22 cellular contexts compared by ENCODE assay signal in genomic region chr6:166580076-166581050, GRCh38. TPM values are rescaled to one million over a fixed set of nuclear protein-coding genes. Genes with fewer than 3 reads are reported as not detected.
DNase-seq lines count a peak whose midpoint lies in the region; ATAC-seq, FAIRE-seq and TF ChIP-seq lines count a peak whose summit lies in the region.
"Had no signal": no experiment of that assay in that cellular context is flagged by ENCODE, and none has a peak within 500 bp of the region (broad histone marks: within the 10 kb centered on the region; RNA-seq: fewer than 3 reads in every experiment).

No MANE protein-coding gene starts in this region.

- H2BK120ac ChIP-seq in mesendoderm (ENCODE audit: low read depth, low read length): no peak overlapping the region

- H3K4me3 Mint-ChIP-seq in Caco-2 (ENCODE audit: unreplicated experiment): no peak overlapping the region
- H3K4me3 Mint-ChIP-seq: CD8-positive, alpha-beta T cell had no signal

- H2BK5ac ChIP-seq in mesendoderm (ENCODE audit: low read length): no peak overlapping the region

- H3K9me3 ChIP-seq in right atrium auricular region (no peaks in the 10 kb centered on the region), Caco-2 (no peaks in the 10 kb centered on the region; the same call in 1 of the 2 replicates)
- H3K9me3 ChIP-seq: Peyer's patch, SK-N-SH had no signal

- H3K27me3 Mint-ChIP-seq in Caco-2 (ENCODE audit: insufficient read depth, unreplicated experiment): no peaks in the 10 kb centered on the region

- no peak for ATAC-seq in Right ventricle myocardium inferior
- ATAC-seq in HG02970 (IDR thresholded peaks at IDR 0.05; ENCODE audit: low FRiP score, unreplicated experiment): no peak
- ATAC-seq: CD8-positive, alpha-beta T cell had no signal

- H3K4me1 ChIP-seq in right atrium auricular region (peaks cover 0 to 12% of the 10 kb centered on the region in 2 donors), mesendoderm (ENCODE audit: control insufficient read depth, low read depth, low read length) (no peaks in the 10 kb centered on the region), Caco-2 (no peaks in the 10 kb centered on the region)
- H3K4me1 ChIP-seq: Peyer's patch had no signal

- no peaks in the 10 kb centered on the region for H3K79me2 ChIP-seq in mesendoderm (ENCODE audit: control insufficient read depth, insufficient read depth, low read length)

- H2BK15ac ChIP-seq in mesendoderm (replicated peaks; ENCODE audit: low read depth): no peak overlapping the region

- no peaks in the 10 kb centered on the region for H3K79me1 ChIP-seq in mesendoderm (ENCODE audit: low read length)

- H4K5ac ChIP-seq in mesendoderm (ENCODE audit: low read length): no peak overlapping the region

- peaks cover 10% of the 10 kb centered on the region for H3K9me3 Mint-ChIP-seq in Caco-2 (ENCODE audit: unreplicated experiment)

- H3K27ac ChIP-seq in right atrium auricular region: no peak overlapping the region
- no peak overlapping the region for H3K27ac ChIP-seq in mesendoderm (ENCODE audit: low read depth, low read length)
- H3K27ac ChIP-seq: BLaER1, Peyer's patch had no signal

- H3K56ac ChIP-seq in mesendoderm (ENCODE audit: low read length): no peak overlapping the region

- DNase-seq in Right ventricle myocardium inferior (ENCODE audit: missing footprints) (peak; percentile 50), right atrium auricular region (ENCODE audit: low spot score) (no peak), astrocyte of the spinal cord (ENCODE audit: low read depth, low spot score) (peak; percentile 46), mesendoderm (no peak), D721Med (ENCODE audit: insufficient read length, low spot score) (no peak), Caco-2 (no peak), H4 (ENCODE audit: low spot score) (no peak)
- DNase-seq: DMS79, HCEC 1CT, MM.1S, NCI-H1092, NCI-H1436 treated with DMSO at 0.1 percent for 48 hours, NCI-H2029 treated with DMSO at 0.1 percent for 48 hours, NCI-H2171, NCI-H446, NCI-H69, Peyer's patch, Right ventricle myocardium superior, SK-N-SH had no signal

- H3K27me3 ChIP-seq in right atrium auricular region: no peaks in the 10 kb centered on the region
- no peaks in the 10 kb centered on the region for H3K27me3 ChIP-seq in mesendoderm (ENCODE audit: insufficient read depth, low read length, poor library complexity)
- no peaks in the 10 kb centered on the region for H3K27me3 ChIP-seq in Caco-2 (replicated peaks; ENCODE audit: control insufficient read depth, insufficient read depth, low read length)
- H3K27me3 ChIP-seq: BLaER1, Peyer's patch had no signal

- no TSS peak for BruUV-seq in Caco-2 (replicated peaks; lab: Mats Ljungman, UMichigan)

- POLR2A ChIA-PET in Caco-2 (lab: Charles Lee): no interaction called here

- H3K27ac Mint-ChIP-seq in Caco-2 (ENCODE audit: unreplicated experiment): no peak overlapping the region
- H3K27ac Mint-ChIP-seq: CD8-positive, alpha-beta T cell had no signal

- intact Hi-C loops in Right ventricle myocardium inferior (cut with DNase I) (no loop called here), Caco-2 (cut with micrococcal nuclease; ENCODE audit: unreplicated experiment) (no loop called here)

- CTCF ChIA-PET in Caco-2 (lab: Charles Lee): no interaction called here

- no peak overlapping the region for H3K9ac ChIP-seq in mesendoderm (ENCODE audit: low read length)
- H3K9ac ChIP-seq: BLaER1, SK-N-SH had no signal

- no peaks in the 10 kb centered on the region for H3K4me1 Mint-ChIP-seq in Caco-2 (ENCODE audit: low read depth, unreplicated experiment)

- H3K4me3 ChIP-seq in right atrium auricular region (no peak overlapping the region), astrocyte of the spinal cord (ENCODE audit: low read depth, low read length) (no peak overlapping the region), mesendoderm (ENCODE audit: low read length) (no peak overlapping the region), Caco-2 (ENCODE audit: low read depth, low read length) (no peak overlapping the region)
- H3K4me3 ChIP-seq: BLaER1, Peyer's patch had no signal

- WGBS in mesendoderm (ENCODE audit: extremely low coverage, insufficient coverage, low lambda C conversion rate): no CpG with 5 or more reads among the region's 17 CpGs

- no peak overlapping the region for H3K23ac ChIP-seq in mesendoderm (ENCODE audit: low read length)

- H2AK5ac ChIP-seq in mesendoderm (ENCODE audit: low read length): no peak overlapping the region

- in situ Hi-C loops in astrocyte of the spinal cord (cut with HindIII; ENCODE audit: low sequenced_read_pairs): no loop called here

- no peak overlapping the region for H3K4ac ChIP-seq in mesendoderm (ENCODE audit: low read depth, low read length)

- H3K36me3 ChIP-seq in right atrium auricular region: no peaks in the 10 kb centered on the region
- H3K36me3 ChIP-seq in mesendoderm (ENCODE audit: control insufficient read depth, insufficient read depth, low read length): no peaks in the 10 kb centered on the region
- no peaks in the 10 kb centered on the region for H3K36me3 ChIP-seq in Caco-2 (ENCODE audit: control insufficient read depth, insufficient read depth, low read length)
- H3K36me3 ChIP-seq: BLaER1, Peyer's patch had no signal

- TF ChIP-seq CTCF in right atrium auricular region (IDR thresholded peaks at IDR 0.05): no peak
- TF ChIP-seq CTCF in astrocyte of the spinal cord (IDR thresholded peaks at IDR 0.05; ENCODE audit: low read depth, low read length): no peak
- no peak for TF ChIP-seq CTCF in D721Med (IDR thresholded peaks at IDR 0.05; ENCODE audit: insufficient read depth, missing control alignments)
- no peak for TF ChIP-seq CTCF in Caco-2 (IDR thresholded peaks at IDR 0.05; ENCODE audit: insufficient read depth in 1 of 2, low read depth in 1 of 2, low read length in 1 of 2, severe bottlenecking in 1 of 2, unreplicated experiment in 1 of 2)

- no peak overlapping the region for H3K4me2 ChIP-seq in mesendoderm (ENCODE audit: low read length)
- H3K4me2 ChIP-seq: BLaER1, SK-N-SH had no signal

- H3K18ac ChIP-seq in mesendoderm (ENCODE audit: low read length): peak overlapping the region; percentile 56

- H3K36me3 Mint-ChIP-seq in Caco-2 (ENCODE audit: insufficient read depth, unreplicated experiment): no peaks in the 10 kb centered on the region
- H3K36me3 Mint-ChIP-seq: CD8-positive, alpha-beta T cell had no signal

- no peak overlapping the region for H4K8ac ChIP-seq in mesendoderm (ENCODE audit: low read depth, low read length)

- FAIRE-seq in D721Med (lab: Jason Lieb, UNC): no peak

RNA-seq across cellular contexts. Expression of gene RAMACL, which starts 6.1 kb away (rescaled TPM):
- total RNA-seq in Right ventricle myocardium inferior: 0.43 TPM
- under 1 TPM; 0.20 to 0.52 TPM for total RNA-seq in right atrium auricular region
- 0.32 TPM for polyA plus RNA-seq in mesendoderm (2013, experiment 1 of 2)
- 0.28 TPM for polyA plus RNA-seq in mesendoderm (2013, experiment 2 of 2)
- total RNA-seq in Caco-2 (2022): 0.20 and 0.39 TPM in 2 replicates
- total RNA-seq in H4 (2014; rRNA removed; shearing (Covaris generic)): 0.04 and 0.08 TPM in 2 replicates

RNA-seq across cellular contexts. Expression of gene RPS6KA2, which starts 46.7 kb away (rescaled TPM):
- total RNA-seq in Right ventricle myocardium inferior: 55.5 TPM
- 100 to 1,000 TPM in 1 of 2 donors, 10 to 100 TPM in 1; 78.6 to 131 TPM for total RNA-seq in right atrium auricular region
- polyA plus RNA-seq in mesendoderm (2013, experiment 1 of 2): 7.5 TPM
- 6.9 TPM for polyA plus RNA-seq in mesendoderm (2013, experiment 2 of 2)
- total RNA-seq in Caco-2 (2022): 5.5 and 5.6 TPM in 2 replicates
- total RNA-seq in H4 (2014; rRNA removed; shearing (Covaris generic)): 2.1 and 4.6 TPM in 2 replicates

Comparison
In these comparisons a context has a peak if more than half of its experiments do, and no peak if none do; other contexts are left out.
1. DNase-seq: peak in Right ventricle myocardium inferior (single experiment) and astrocyte of the spinal cord (single experiment); none in right atrium auricular region (single experiment), mesendoderm (single experiment), D721Med (single experiment), Caco-2 (0 of 2) and H4 (single experiment).